In the genomic region with DNA sequence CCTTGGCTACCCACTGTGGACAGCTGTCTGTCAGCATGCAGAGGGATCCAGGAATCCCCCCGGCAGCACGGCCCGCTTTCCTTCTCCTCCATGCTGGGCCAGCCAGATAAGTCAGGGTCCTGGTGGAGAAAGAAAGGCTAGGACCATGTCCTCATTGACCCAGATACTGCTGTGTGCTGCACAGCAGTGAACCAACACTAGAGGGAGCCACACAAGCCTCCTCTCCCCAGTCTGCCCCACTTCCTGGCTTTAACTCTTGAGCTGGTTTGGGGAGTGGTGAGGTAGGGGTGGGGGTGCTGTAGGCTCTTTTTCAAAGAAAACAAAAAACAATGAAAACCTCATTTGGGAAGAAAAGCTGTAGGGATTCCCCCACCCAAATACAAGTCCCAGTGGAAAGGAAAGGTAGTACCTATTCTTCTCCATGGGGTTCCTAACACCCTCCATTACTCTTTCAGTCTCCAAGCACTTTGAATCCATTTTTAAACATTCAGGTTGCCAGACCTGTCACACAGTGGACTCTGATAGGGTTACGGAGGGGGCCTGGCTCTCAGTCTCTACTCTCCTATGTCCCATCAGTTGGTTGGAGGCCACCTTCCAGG, we compare ENCODE assay signal across 1 cellular context.
A peak's percentile ranks its signal among the peaks of the same experiment; 100 is the strongest.
TF ChIP-seq lines count a peak whose summit lies in the region.

No MANE protein-coding gene starts in this region.

TF ChIP-seq in GM12878, 131 proteins besides CTCF, POLR2A, EP300 and RAD21 (continued from another document):
- TF ChIP-seq, protein P1, sequence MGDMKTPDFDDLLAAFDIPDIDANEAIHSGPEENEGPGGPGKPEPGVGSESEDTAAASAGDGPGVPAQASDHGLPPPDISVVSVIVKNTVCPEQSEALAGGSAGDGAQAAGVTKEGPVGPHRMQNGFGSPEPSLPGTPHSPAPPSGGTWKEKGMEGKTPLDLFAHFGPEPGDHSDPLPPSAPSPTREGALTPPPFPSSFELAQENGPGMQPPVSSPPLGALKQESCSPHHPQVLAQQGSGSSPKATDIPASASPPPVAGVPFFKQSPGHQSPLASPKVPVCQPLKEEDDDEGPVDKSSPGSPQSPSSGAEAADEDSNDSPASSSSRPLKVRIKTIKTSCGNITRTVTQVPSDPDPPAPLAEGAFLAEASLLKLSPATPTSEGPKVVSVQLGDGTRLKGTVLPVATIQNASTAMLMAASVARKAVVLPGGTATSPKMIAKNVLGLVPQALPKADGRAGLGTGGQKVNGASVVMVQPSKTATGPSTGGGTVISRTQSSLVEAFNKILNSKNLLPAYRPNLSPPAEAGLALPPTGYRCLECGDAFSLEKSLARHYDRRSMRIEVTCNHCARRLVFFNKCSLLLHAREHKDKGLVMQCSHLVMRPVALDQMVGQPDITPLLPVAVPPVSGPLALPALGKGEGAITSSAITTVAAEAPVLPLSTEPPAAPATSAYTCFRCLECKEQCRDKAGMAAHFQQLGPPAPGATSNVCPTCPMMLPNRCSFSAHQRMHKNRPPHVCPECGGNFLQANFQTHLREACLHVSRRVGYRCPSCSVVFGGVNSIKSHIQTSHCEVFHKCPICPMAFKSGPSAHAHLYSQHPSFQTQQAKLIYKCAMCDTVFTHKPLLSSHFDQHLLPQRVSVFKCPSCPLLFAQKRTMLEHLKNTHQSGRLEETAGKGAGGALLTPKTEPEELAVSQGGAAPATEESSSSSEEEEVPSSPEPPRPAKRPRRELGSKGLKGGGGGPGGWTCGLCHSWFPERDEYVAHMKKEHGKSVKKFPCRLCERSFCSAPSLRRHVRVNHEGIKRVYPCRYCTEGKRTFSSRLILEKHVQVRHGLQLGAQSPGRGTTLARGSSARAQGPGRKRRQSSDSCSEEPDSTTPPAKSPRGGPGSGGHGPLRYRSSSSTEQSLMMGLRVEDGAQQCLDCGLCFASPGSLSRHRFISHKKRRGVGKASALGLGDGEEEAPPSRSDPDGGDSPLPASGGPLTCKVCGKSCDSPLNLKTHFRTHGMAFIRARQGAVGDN (IDR thresholded peaks at IDR 0.05) = no peak
- TF ChIP-seq HDAC6 (IDR thresholded peaks at IDR 0.05; ENCODE audit: unreplicated experiment) (no peak), YY1 (IDR thresholded peaks at IDR 0.05; ENCODE audit: low read depth, low read length) (peak; percentile 39; the same call in 1 of the 2 replicates), TCF3 (IDR thresholded peaks at IDR 0.05; ENCODE audit: borderline replicate concordance, insufficient read depth, low read depth, low read length) (no peak), CHD4 (IDR thresholded peaks at IDR 0.05) (no peak), MTA2 (IDR thresholded peaks at IDR 0.05; ENCODE audit: low read depth) (no peak), SPI1 (IDR thresholded peaks at IDR 0.05; ENCODE audit: borderline replicate concordance, insufficient read depth, low read depth, low read length) (peak; percentile 5; the same call in 1 of the 2 replicates), SMC3 (IDR thresholded peaks at IDR 0.05; ENCODE audit: borderline replicate concordance, low read length) (peak; percentile 68; the same call in 1 of the 2 replicates), CBX5 (IDR thresholded peaks at IDR 0.05; ENCODE audit: low read depth) (no peak)
- TF ChIP-seq, protein P2, sequence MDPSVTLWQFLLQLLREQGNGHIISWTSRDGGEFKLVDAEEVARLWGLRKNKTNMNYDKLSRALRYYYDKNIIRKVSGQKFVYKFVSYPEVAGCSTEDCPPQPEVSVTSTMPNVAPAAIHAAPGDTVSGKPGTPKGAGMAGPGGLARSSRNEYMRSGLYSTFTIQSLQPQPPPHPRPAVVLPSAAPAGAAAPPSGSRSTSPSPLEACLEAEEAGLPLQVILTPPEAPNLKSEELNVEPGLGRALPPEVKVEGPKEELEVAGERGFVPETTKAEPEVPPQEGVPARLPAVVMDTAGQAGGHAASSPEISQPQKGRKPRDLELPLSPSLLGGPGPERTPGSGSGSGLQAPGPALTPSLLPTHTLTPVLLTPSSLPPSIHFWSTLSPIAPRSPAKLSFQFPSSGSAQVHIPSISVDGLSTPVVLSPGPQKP (IDR thresholded peaks at IDR 0.05; ENCODE audit: low read depth, low read length) = no peak
